ENCODE assay signal across 1 cellular context in the genomic region with DNA sequence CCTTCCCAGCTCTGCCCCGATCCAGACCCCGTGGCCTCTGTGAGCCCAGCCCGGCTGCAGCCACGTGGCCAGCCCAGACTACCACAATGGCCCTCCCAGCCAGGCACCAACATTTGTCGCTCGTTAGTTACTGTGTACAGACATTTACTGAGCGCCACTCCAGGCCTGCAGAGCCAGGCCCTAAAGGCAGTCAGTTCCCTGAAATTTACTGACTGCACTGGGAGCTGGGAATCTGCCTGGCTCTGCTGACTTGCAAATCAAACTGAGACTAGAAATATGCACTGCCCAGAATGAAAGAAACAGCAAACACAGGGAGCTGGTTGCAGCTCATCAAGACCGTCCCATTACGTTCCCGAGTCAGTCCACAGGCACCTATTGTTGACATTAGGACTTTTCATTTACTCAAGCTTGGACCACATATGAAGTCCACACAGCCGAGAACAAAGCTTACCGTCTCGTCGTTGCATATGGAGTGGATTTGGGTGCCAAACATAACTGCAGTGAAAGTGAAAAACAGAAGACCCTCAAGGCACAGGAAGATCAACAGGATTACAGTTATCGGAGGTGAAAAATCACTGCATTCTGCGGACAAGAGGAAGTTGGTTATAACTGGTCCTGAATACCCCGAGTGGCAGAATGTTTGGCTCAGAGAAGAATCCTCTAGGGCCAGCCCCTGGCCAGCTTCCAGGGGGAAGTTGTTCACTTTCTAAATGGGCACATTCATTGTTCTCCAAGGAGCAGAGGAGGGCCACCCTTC.
TF ChIP-seq lines count a peak whose summit lies in the region.

No MANE protein-coding gene starts in this region.

TF ChIP-seq in HepG2, 621 proteins besides CTCF, POLR2A, EP300 and RAD21 (continued from another document and continues in another):
- 0 out of 2 replicates have a peak, but pooled peaks have one; percentile 8 for TF ChIP-seq TP53 (CRISPR knock-in tag; conservative IDR thresholded peaks at IDR 0.05)
- TF ChIP-seq SMAD9 (CRISPR knock-in tag; IDR thresholded peaks at IDR 0.05), result no peak
- TF ChIP-seq ZNF607 (CRISPR knock-in tag; IDR thresholded peaks at IDR 0.05; ENCODE audit: borderline replicate concordance), result no peak; the same call in 1 of the 2 replicates
- TF ChIP-seq ZNF576 (CRISPR knock-in tag; IDR thresholded peaks at IDR 0.05), result no peak
- TF ChIP-seq, protein P1, sequence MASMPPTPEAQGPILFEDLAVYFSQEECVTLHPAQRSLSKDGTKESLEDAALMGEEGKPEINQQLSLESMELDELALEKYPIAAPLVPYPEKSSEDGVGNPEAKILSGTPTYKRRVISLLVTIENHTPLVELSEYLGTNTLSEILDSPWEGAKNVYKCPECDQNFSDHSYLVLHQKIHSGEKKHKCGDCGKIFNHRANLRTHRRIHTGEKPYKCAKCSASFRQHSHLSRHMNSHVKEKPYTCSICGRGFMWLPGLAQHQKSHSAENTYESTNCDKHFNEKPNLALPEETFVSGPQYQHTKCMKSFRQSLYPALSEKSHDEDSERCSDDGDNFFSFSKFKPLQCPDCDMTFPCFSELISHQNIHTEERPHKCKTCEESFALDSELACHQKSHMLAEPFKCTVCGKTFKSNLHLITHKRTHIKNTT (CRISPR knock-in tag; IDR thresholded peaks at IDR 0.05), result no peak
- no peak for TF ChIP-seq ESRRA (CRISPR knock-in tag; IDR thresholded peaks at IDR 0.05; ENCODE audit: low read depth)
- no peak for TF ChIP-seq NFIB (CRISPR knock-in tag; IDR thresholded peaks at IDR 0.05; ENCODE audit: borderline replicate concordance)
- 0 out of 2 replicates have a peak, but pooled peaks have one; percentile 14 for TF ChIP-seq TOPORS (CRISPR knock-in tag; IDR thresholded peaks at IDR 0.05)
- 0 out of 2 replicates have a peak, but pooled peaks have one; percentile 61 for TF ChIP-seq ZFP37 (CRISPR knock-in tag; IDR thresholded peaks at IDR 0.05; ENCODE audit: borderline replicate concordance)
- TF ChIP-seq, protein P2, sequence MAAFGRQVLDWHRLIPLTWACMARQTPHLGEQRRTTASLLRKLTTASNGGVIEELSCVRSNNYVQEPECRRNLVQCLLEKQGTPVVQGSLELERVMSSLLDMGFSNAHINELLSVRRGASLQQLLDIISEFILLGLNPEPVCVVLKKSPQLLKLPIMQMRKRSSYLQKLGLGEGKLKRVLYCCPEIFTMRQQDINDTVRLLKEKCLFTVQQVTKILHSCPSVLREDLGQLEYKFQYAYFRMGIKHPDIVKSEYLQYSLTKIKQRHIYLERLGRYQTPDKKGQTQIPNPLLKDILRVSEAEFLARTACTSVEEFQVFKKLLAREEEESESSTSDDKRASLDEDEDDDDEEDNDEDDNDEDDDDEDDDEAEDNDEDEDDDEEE (CRISPR knock-in tag; IDR thresholded peaks at IDR 0.05), result no peak
- TF ChIP-seq HNRNPH1 (optimal IDR thresholded peaks at IDR 0.05; ENCODE audit: low read depth, low read length), result peak; percentile 41
- TF ChIP-seq PAF1 (CRISPR knock-in tag; IDR thresholded peaks at IDR 0.05), result no peak
- no peak for TF ChIP-seq RBFOX2 (IDR thresholded peaks at IDR 0.05; ENCODE audit: low read depth, low read length)
- peak; percentile 75 for TF ChIP-seq TEAD3 (CRISPR knock-in tag; optimal IDR thresholded peaks at IDR 0.05; ENCODE audit: borderline replicate concordance)
- TF ChIP-seq, protein P3, sequence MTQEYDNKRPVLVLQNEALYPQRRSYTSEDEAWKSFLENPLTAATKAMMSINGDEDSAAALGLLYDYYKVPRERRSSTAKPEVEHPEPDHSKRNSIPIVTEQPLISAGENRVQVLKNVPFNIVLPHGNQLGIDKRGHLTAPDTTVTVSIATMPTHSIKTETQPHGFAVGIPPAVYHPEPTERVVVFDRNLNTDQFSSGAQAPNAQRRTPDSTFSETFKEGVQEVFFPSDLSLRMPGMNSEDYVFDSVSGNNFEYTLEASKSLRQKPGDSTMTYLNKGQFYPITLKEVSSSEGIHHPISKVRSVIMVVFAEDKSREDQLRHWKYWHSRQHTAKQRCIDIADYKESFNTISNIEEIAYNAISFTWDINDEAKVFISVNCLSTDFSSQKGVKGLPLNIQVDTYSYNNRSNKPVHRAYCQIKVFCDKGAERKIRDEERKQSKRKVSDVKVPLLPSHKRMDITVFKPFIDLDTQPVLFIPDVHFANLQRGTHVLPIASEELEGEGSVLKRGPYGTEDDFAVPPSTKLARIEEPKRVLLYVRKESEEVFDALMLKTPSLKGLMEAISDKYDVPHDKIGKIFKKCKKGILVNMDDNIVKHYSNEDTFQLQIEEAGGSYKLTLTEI (CRISPR knock-in tag; conservative IDR thresholded peaks at IDR 0.05), result no peak
- TF ChIP-seq ZNF564 (CRISPR knock-in tag; IDR thresholded peaks at IDR 0.05), result no peak
- TF ChIP-seq SMARCC2 (IDR thresholded peaks at IDR 0.05), result no peak
- peak; percentile 80 for TF ChIP-seq HOXA3 (CRISPR knock-in tag; IDR thresholded peaks at IDR 0.05)
- no peak for TF ChIP-seq RFX1 (IDR thresholded peaks at IDR 0.05)
- peak; percentile 18 for TF ChIP-seq PHF5A (CRISPR knock-in tag; IDR thresholded peaks at IDR 0.05; ENCODE audit: low read depth, unreplicated experiment)
- no peak for TF ChIP-seq ZNF484 (CRISPR knock-in tag; IDR thresholded peaks at IDR 0.05; ENCODE audit: borderline replicate concordance, low read depth)
- no peak for TF ChIP-seq ADNP (CRISPR knock-in tag; IDR thresholded peaks at IDR 0.05)
- no peak; the same call in 1 of the 2 replicates for TF ChIP-seq MEF2D (CRISPR knock-in tag; IDR thresholded peaks at IDR 0.05)
- TF ChIP-seq KLF16 (CRISPR knock-in tag; IDR thresholded peaks at IDR 0.05), result no peak; a peak in 1 of 4 replicates
- TF ChIP-seq, protein P4, sequence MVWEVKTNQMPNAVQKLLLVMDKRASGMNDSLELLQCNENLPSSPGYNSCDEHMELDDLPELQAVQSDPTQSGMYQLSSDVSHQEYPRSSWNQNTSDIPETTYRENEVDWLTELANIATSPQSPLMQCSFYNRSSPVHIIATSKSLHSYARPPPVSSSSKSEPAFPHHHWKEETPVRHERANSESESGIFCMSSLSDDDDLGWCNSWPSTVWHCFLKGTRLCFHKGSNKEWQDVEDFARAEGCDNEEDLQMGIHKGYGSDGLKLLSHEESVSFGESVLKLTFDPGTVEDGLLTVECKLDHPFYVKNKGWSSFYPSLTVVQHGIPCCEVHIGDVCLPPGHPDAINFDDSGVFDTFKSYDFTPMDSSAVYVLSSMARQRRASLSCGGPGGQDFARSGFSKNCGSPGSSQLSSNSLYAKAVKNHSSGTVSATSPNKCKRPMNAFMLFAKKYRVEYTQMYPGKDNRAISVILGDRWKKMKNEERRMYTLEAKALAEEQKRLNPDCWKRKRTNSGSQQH (CRISPR knock-in tag; IDR thresholded peaks at IDR 0.05; ENCODE audit: low read depth), result no peak; the same call in 1 of the 2 replicates
- TF ChIP-seq ZNF772 (CRISPR knock-in tag; IDR thresholded peaks at IDR 0.05), result no peak
- no peak for TF ChIP-seq ZNF841 (CRISPR knock-in tag; IDR thresholded peaks at IDR 0.05; ENCODE audit: borderline replicate concordance)
- TF ChIP-seq SMYD3 (CRISPR knock-in tag; IDR thresholded peaks at IDR 0.05), result peak; percentile 3; the same call in 1 of the 2 replicates
- TF ChIP-seq ZNF761 (CRISPR knock-in tag; conservative IDR thresholded peaks at IDR 0.05), result 0 out of 2 replicates have a peak, but pooled peaks have one; percentile 36
- TF ChIP-seq, protein P5, sequence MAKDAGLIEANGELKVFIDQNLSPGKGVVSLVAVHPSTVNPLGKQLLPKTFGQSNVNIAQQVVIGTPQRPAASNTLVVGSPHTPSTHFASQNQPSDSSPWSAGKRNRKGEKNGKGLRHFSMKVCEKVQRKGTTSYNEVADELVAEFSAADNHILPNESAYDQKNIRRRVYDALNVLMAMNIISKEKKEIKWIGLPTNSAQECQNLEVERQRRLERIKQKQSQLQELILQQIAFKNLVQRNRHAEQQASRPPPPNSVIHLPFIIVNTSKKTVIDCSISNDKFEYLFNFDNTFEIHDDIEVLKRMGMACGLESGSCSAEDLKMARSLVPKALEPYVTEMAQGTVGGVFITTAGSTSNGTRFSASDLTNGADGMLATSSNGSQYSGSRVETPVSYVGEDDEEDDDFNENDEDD (CRISPR knock-in tag; IDR thresholded peaks at IDR 0.05; ENCODE audit: borderline replicate concordance), result no peak; the same call in 1 of the 2 replicates
- TF ChIP-seq JUNB (CRISPR knock-in tag; IDR thresholded peaks at IDR 0.05; ENCODE audit: borderline replicate concordance), result no peak
- 0 out of 2 replicates have a peak, but pooled peaks have one; percentile 56 for TF ChIP-seq HOXA5 (CRISPR knock-in tag; IDR thresholded peaks at IDR 0.05)
- no peak for TF ChIP-seq NCOA5 (CRISPR knock-in tag; IDR thresholded peaks at IDR 0.05)
- TF ChIP-seq ZNF329 (CRISPR knock-in tag; IDR thresholded peaks at IDR 0.05; ENCODE audit: low read depth), result peak; percentile 69; the same call in 1 of the 2 replicates
- TF ChIP-seq ZNF274 (CRISPR knock-in tag; IDR thresholded peaks at IDR 0.05), result peak; percentile 56
- TF ChIP-seq KAT8 (CRISPR knock-in tag; IDR thresholded peaks at IDR 0.05), result peak; percentile 50; the same call in 1 of the 2 replicates
- TF ChIP-seq, protein P6, sequence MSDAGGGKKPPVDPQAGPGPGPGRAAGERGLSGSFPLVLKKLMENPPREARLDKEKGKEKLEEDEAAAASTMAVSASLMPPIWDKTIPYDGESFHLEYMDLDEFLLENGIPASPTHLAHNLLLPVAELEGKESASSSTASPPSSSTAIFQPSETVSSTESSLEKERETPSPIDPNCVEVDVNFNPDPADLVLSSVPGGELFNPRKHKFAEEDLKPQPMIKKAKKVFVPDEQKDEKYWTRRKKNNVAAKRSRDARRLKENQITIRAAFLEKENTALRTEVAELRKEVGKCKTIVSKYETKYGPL (CRISPR knock-in tag; IDR thresholded peaks at IDR 0.05), result no peak
- TF ChIP-seq ZNF292 (CRISPR knock-in tag; IDR thresholded peaks at IDR 0.05; ENCODE audit: borderline replicate concordance, low read depth), result peak; percentile 67; the same call in 1 of the 2 replicates
- TF ChIP-seq BRD4 (CRISPR knock-in tag; IDR thresholded peaks at IDR 0.05), result no peak
- TF ChIP-seq SRY (CRISPR knock-in tag; IDR thresholded peaks at IDR 0.05), result no peak
- TF ChIP-seq, protein P7, sequence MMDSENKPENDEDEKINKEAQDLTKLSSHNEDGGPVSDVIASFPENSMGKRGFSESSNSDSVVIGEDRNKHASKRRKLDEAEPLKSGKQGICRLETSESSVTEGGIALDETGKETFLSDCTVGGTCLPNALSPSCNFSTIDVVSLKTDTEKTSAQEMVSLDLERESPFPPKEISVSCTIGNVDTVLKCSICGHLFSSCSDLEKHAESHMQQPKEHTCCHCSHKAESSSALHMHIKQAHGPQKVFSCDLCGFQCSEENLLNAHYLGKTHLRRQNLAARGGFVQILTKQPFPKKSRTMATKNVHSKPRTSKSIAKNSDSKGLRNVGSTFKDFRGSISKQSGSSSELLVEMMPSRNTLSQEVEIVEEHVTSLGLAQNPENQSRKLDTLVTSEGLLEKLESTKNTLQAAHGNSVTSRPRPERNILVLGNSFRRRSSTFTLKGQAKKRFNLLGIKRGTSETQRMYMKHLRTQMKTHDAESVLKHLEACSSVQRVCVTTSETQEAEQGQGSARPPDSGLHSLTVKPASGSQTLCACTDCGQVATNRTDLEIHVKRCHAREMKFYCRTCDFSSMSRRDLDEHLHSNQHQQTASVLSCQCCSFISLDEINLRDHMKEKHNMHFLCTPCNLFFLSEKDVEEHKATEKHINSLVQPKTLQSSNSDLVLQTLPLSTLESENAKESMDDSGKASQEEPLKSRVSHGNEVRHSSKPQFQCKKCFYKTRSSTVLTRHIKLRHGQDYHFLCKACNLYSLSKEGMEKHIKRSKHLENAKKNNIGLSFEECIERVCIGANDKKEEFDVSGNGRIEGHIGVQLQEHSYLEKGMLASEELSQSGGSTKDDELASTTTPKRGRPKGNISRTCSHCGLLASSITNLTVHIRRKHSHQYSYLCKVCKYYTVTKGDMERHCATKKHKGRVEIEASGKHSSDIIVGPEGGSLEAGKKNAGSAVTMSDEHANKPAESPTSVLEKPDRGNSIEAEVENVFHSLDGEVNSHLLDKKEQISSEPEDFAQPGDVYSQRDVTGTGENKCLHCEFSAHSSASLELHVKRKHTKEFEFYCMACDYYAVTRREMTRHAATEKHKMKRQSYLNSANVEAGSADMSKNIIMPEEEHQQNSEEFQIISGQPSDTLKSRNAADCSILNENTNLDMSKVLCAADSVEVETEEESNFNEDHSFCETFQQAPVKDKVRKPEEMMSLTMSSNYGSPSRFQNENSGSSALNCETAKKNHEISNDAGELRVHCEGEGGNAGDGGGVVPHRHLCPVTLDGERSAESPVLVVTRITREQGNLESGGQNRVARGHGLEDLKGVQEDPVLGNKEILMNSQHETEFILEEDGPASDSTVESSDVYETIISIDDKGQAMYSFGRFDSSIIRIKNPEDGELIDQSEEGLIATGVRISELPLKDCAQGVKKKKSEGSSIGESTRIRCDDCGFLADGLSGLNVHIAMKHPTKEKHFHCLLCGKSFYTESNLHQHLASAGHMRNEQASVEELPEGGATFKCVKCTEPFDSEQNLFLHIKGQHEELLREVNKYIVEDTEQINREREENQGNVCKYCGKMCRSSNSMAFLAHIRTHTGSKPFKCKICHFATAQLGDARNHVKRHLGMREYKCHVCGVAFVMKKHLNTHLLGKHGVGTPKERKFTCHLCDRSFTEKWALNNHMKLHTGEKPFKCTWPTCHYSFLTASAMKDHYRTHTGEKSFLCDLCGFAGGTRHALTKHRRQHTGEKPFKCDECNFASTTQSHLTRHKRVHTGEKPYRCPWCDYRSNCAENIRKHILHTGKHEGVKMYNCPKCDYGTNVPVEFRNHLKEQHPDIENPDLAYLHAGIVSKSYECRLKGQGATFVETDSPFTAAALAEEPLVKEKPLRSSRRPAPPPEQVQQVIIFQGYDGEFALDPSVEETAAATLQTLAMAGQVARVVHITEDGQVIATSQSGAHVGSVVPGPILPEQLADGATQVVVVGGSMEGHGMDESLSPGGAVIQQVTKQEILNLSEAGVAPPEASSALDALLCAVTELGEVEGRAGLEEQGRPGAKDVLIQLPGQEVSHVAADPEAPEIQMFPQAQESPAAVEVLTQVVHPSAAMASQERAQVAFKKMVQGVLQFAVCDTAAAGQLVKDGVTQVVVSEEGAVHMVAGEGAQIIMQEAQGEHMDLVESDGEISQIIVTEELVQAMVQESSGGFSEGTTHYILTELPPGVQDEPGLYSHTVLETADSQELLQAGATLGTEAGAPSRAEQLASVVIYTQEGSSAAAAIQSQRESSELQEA (CRISPR knock-in tag; IDR thresholded peaks at IDR 0.05; ENCODE audit: not compliant biosample characterization), result no peak
- TF ChIP-seq TIGD3 (CRISPR knock-in tag; IDR thresholded peaks at IDR 0.05; ENCODE audit: borderline replicate concordance), result no peak
- TF ChIP-seq ZNF143 (CRISPR knock-in tag; IDR thresholded peaks at IDR 0.05), result no peak
